Comparison of ENCODE assay signal across 31 cellular contexts in genomic region chr7:20776214-20776875, GRCh38. TPM values are rescaled to one million over a fixed set of nuclear protein-coding genes. Genes with fewer than 3 reads are reported as not detected.
A peak's percentile ranks its signal among the peaks of the same experiment; 100 is the strongest.
DNase-seq lines count a peak whose midpoint lies in the region; ATAC-seq and TF ChIP-seq lines count a peak whose summit lies in the region.
"Had no signal": no experiment of that assay in that cellular context is flagged by ENCODE, and none has a peak within 500 bp of the region (broad histone marks: within the 10 kb centered on the region; RNA-seq: fewer than 3 reads in every experiment).

No MANE protein-coding gene starts in this region.

- H3K27me3 ChIP-seq in iPS-18a (ENCODE audit: control insufficient read depth, insufficient read depth, low read length) (peaks cover 36% of the 10 kb centered on the region), osteoblast (ENCODE audit: insufficient read depth, low read length) (peaks cover 54% of the 10 kb centered on the region), dorsolateral prefrontal cortex (peaks cover 0 to 100% (median 88%) of the 10 kb centered on the region in 45 donors)

- H3K79me2 ChIP-seq in osteoblast (ENCODE audit: insufficient read depth, low read length), result no peaks in the 10 kb centered on the region

- no peak overlapping the region for H3K4me2 ChIP-seq in osteoblast (ENCODE audit: insufficient read depth, low read length)
- H3K4me2 ChIP-seq: SK-N-SH had no signal

- H3K9me3 ChIP-seq in iPS-18a (ENCODE audit: control insufficient read depth, low read depth, low read length) (no peaks in the 10 kb centered on the region), osteoblast (ENCODE audit: low read depth, low read length) (no peaks in the 10 kb centered on the region)
- H3K9me3 ChIP-seq: lower lobe of right lung, neutrophil, psoas muscle, SK-N-SH, upper lobe of right lung had no signal

- H3K9ac ChIP-seq in iPS-18a (ENCODE audit: low read length), result peak overlapping the region; percentile 29
- H3K9ac ChIP-seq: SK-N-SH had no signal

- H2AFZ ChIP-seq in osteoblast (ENCODE audit: low read length), result no peak overlapping the region

- peak; percentile 40 for ATAC-seq in GM18520 (IDR thresholded peaks at IDR 0.05; ENCODE audit: unreplicated experiment)
- peak; percentile 64 for ATAC-seq in WTC11
- ATAC-seq in stimulated activated memory B cell treated with anti-CD40 and anti-IgM and Interleukin-4, amounts not matched to agents 10 μg/mL and 1 μg/mL and 100 μg/mL, for 72 hours, result no peak
- ATAC-seq: HepG2, lower lobe of right lung, psoas muscle, upper lobe of right lung had no signal

- POLR2A ChIA-PET in WTC11 (lab: Charles Lee), result interaction anchor here (0.5 to 2.2 kb wide), 10 partner anchors 8 to 1307 kb away, joined by 3 to 15 read pairs (median 4); partner anchors contain the start of gene SP8

- peak overlapping the region; percentile 89 for H3K27ac Mint-ChIP-seq in WTC11
- no peak overlapping the region for H3K27ac Mint-ChIP-seq in stimulated activated memory B cell treated with anti-CD40 and anti-IgM and Interleukin-4, amounts not matched to agents 10 μg/mL and 1 μg/mL and 100 μg/mL, for 72 hours
- H3K27ac Mint-ChIP-seq: B cell; CD8-positive, alpha-beta memory T cell had no signal

- DNase-seq in WTC11 (ENCODE audit: low spot score) (peak; percentile 83), osteoblast (ENCODE audit: insufficient read length, low spot score, missing footprints) (peak; percentile 25), NCI-H748 treated with DMSO at 0.1 percent for 48 hours (lab: John Stamatoyannopoulos, UW) (no peak), cortex of kidney (lab: John Stamatoyannopoulos, UW) (no peak), dorsolateral prefrontal cortex (no peak)
- DNase-seq: activated naive CD4-positive, alpha-beta T cell treated with anti-CD3 and anti-CD28 coated beads, Interleukin-2, amount 50 U/mL, for 16 hours; CD8-positive, alpha-beta memory T cell; DMS153; GOT3; lower lobe of right lung; NCI-H1048; NCI-H187 treated with DMSO at 0.1 percent for 48 hours; NCI-H345; NCI-H82; psoas muscle; SK-N-SH; upper lobe of right lung had no signal

- peaks cover 62% of the 10 kb centered on the region for H3K4me1 Mint-ChIP-seq in WTC11
- H3K4me1 Mint-ChIP-seq in stimulated activated memory B cell treated with anti-CD40 and anti-IgM and Interleukin-4, amounts not matched to agents 10 μg/mL and 1 μg/mL and 100 μg/mL, for 72 hours, result peaks cover 11% of the 10 kb centered on the region

- H3K27me3 Mint-ChIP-seq in WTC11 (ENCODE audit: low read depth), result peaks cover 21% of the 10 kb centered on the region
- H3K27me3 Mint-ChIP-seq in stimulated activated memory B cell treated with anti-CD40 and anti-IgM and Interleukin-4, amounts not matched to agents 10 μg/mL and 1 μg/mL and 100 μg/mL, for 72 hours, result peaks cover 63% of the 10 kb centered on the region

- no peaks in the 10 kb centered on the region for H4K20me1 ChIP-seq in osteoblast (ENCODE audit: insufficient read depth, low read length)

- no peaks in the 10 kb centered on the region for H3K9me3 Mint-ChIP-seq in WTC11
- H3K9me3 Mint-ChIP-seq in stimulated activated memory B cell treated with anti-CD40 and anti-IgM and Interleukin-4, amounts not matched to agents 10 μg/mL and 1 μg/mL and 100 μg/mL, for 72 hours, result no peaks in the 10 kb centered on the region
- H3K9me3 Mint-ChIP-seq: activated T-helper 1 cell treated with anti-CD3 and anti-CD28 coated beads, Interleukin-12 subunit alpha, Interleukin-12 subunit beta, Interleukin-2, Interleukin-4 antibody, amounts not matched to agents 30 ng/mL and 10 ng/mL and 1 ng/mL, durations not matched to agents 14 hours and 24 hours and 36 hours had no signal

- H3K4me3 ChIP-seq in iPS-18a (ENCODE audit: low read length), result peak overlapping the region; percentile 61
- no peak overlapping the region for H3K4me3 ChIP-seq in osteoblast (ENCODE audit: insufficient read depth, low read length)
- no peak overlapping the region for H3K4me3 ChIP-seq in dorsolateral prefrontal cortex
- H3K4me3 ChIP-seq: cardiac muscle cell, lower lobe of right lung, psoas muscle, skin epidermis, upper lobe of right lung had no signal

- CTCF ChIA-PET in WTC11 (lab: Charles Lee), result interaction anchor here (0.8 to 4.5 kb wide), 22 partner anchors 9 to 992 kb away, joined by 3 to 74 read pairs (median 5); partner anchors contain the start of genes SP4 and SP8

- H3K27ac ChIP-seq in iPS-18a (ENCODE audit: low read length), result no peak overlapping the region
- no peak overlapping the region for H3K27ac ChIP-seq in osteoblast (ENCODE audit: low read depth, low read length)
- H3K27ac ChIP-seq in dorsolateral prefrontal cortex, result no peak overlapping the region
- H3K27ac ChIP-seq: cardiac muscle cell, lower lobe of right lung, neutrophil, psoas muscle, RWPE1, skin epidermis, upper lobe of right lung had no signal

- H3K4me1 ChIP-seq in iPS-18a (ENCODE audit: control insufficient read depth, low read depth, low read length) (peaks cover 58% of the 10 kb centered on the region), osteoblast (ENCODE audit: insufficient read depth, low read length) (no peaks in the 10 kb centered on the region)
- H3K4me1 ChIP-seq: psoas muscle had no signal

- H3K36me3 ChIP-seq in iPS-18a (ENCODE audit: control insufficient read depth, low read depth, low read length) (no peaks in the 10 kb centered on the region), osteoblast (ENCODE audit: insufficient read depth, low read length) (no peaks in the 10 kb centered on the region)
- H3K36me3 ChIP-seq: cardiac muscle cell, lower lobe of right lung, neutrophil, upper lobe of right lung had no signal

- intact Hi-C loops in dorsolateral prefrontal cortex (cut with DNase I), result loop anchor here (5.0 to 10.0 kb wide), 3 partner anchors 476 to 1228 kb away; no protein-coding TSS in a partner anchor

- H3K36me3 Mint-ChIP-seq in WTC11, result no peaks in the 10 kb centered on the region
- H3K36me3 Mint-ChIP-seq in stimulated activated memory B cell treated with anti-CD40 and anti-IgM and Interleukin-4, amounts not matched to agents 10 μg/mL and 1 μg/mL and 100 μg/mL, for 72 hours, result peaks cover 11% of the 10 kb centered on the region

- no peak for TF ChIP-seq CTCF in WTC11 (IDR thresholded peaks at IDR 0.05)
- no peak for TF ChIP-seq CTCF in osteoblast (IDR thresholded peaks at IDR 0.05; ENCODE audit: extremely low read depth, low read depth, low read length)
- no peak for TF ChIP-seq CTCF in dorsolateral prefrontal cortex (IDR thresholded peaks at IDR 0.05 in 54 of 56, conservative IDR thresholded peaks at IDR 0.05 in 2 of 56; ENCODE audit: low read depth in 1 of 56, partially characterized antibody in 56 of 56)

- peak overlapping the region; percentile 77 for H3K4me3 Mint-ChIP-seq in WTC11
- no peak overlapping the region for H3K4me3 Mint-ChIP-seq in stimulated activated memory B cell treated with anti-CD40 and anti-IgM and Interleukin-4, amounts not matched to agents 10 μg/mL and 1 μg/mL and 100 μg/mL, for 72 hours

TF ChIP-seq in WTC11, 78 proteins besides CTCF, POLR2A, EP300 and RAD21 (continues in another document):
- TF ChIP-seq ZNF512 (CRISPR knock-in tag; IDR thresholded peaks at IDR 0.05; ENCODE audit: borderline replicate concordance) (no peak), ZNF416 (CRISPR knock-in tag; IDR thresholded peaks at IDR 0.05) (no peak), ZNF532 (CRISPR knock-in tag; IDR thresholded peaks at IDR 0.05; ENCODE audit: borderline replicate concordance) (no peak), ZNF671 (CRISPR knock-in tag; IDR thresholded peaks at IDR 0.05) (no peak), FOXJ3 (CRISPR knock-in tag; IDR thresholded peaks at IDR 0.05; ENCODE audit: borderline replicate concordance) (no peak)

RNA-seq across cellular contexts. Expression of gene SP8, which starts 10.3 kb away (rescaled TPM):
- total RNA-seq in WTC11 (2021) (44.1 to 63.6 TPM (median 45.9 TPM) in 3 replicates), osteoblast (not detected in 2 replicates), dorsolateral prefrontal cortex (1 to 10 TPM in 85 of 120 experiments, under 1 TPM in 35; 0.21 to 3.7 (median 1.2) TPM)
- total RNA-seq: A673; activated T-helper 1 cell treated with anti-CD3 and anti-CD28 coated beads, Interleukin-12 subunit alpha, Interleukin-12 subunit beta, Interleukin-2, Interleukin-4 antibody, amounts not matched to agents 30 ng/mL and 10 ng/mL and 1 ng/mL, durations not matched to agents 14 hours and 24 hours and 36 hours; B cell; CD8-positive, alpha-beta memory T cell; HepG2; lower lobe of right lung; mucosa of gallbladder; psoas muscle; subcutaneous adipose tissue; T-helper 2 cell treated with Interferon-gamma antibody and Interleukin-4, amounts not matched to agents 100 ng/mL and 5 ng/mL, for 36 hours; upper lobe of right lung had no signal

Comparison
In these comparisons a context has a peak if more than half of its experiments do, and no peak if none do; other contexts are left out.
1. DNase-seq: peak in WTC11 (single experiment) and osteoblast (single experiment); none in NCI-H748 treated with DMSO at 0.1 percent for 48 hours (single experiment), cortex of kidney (single experiment) and dorsolateral prefrontal cortex (0 of 10).